ENCODE assay signal across 20 cellular contexts in the genomic region with DNA sequence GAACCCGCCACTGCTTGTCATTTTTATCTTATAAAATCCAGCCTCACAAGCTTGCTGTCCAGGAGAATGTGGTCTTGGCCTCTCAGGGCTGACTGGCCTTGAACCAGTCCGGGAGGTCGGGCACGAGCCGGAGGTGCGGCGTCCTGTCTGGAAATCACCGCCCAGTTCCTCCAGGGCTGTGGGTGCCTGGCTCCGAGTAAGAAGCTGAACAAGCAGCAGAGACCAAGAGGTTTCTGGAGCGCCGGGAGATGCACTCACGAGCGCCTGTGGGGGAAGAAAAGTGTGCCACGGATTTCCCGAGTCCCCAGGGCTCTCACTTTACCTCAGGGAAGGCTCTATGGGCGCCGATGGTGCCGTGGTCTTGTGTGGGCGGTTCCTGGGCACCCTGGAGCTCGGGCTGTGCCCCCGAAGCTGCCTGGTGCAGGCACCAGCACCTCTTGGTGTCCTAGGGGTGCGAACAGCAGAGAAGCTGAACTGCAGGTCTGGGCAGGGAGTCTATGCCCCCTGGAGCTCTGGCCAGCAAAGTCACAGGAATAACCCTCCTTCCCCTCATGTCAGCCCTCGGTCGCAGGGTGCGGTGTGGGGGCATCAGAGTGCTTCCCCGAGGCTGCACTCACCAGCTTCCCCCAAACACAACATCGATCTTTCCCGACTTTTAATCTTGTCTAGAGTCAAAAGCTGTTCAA. TPM values are rescaled to one million over a fixed set of nuclear protein-coding genes. Genes with fewer than 3 reads are reported as not detected.
DNase-seq lines count a peak whose midpoint lies in the region; ATAC-seq, FAIRE-seq and TF ChIP-seq lines count a peak whose summit lies in the region.
"Had no signal": no experiment of that assay in that cellular context is flagged by ENCODE, and none has a peak within 500 bp of the region (broad histone marks: within the 10 kb centered on the region; RNA-seq: fewer than 3 reads in every experiment).

No MANE protein-coding gene starts in this region.

- peaks cover 21% of the 10 kb centered on the region for H3K4me1 ChIP-seq in PC-9 (replicated peaks; ENCODE audit: insufficient read depth)
- peaks cover 0 to 5% (median 4%) of the 10 kb centered on the region in 3 donors for H3K4me1 ChIP-seq in pancreas

- H3K9me2 ChIP-seq in PC-9 (ENCODE audit: insufficient read depth) = no peaks in the 10 kb centered on the region

- POLR2A ChIA-PET in PC-9 (lab: Charles Lee; ENCODE audit: unreplicated experiment) = interaction anchor here (0.6 kb wide), 1 partner anchor 48 kb away, joined by 3 read pairs; no protein-coding TSS in a partner anchor

- DNase-seq in Caki2 (ENCODE audit: low read depth) (peak; percentile 12), PC-9 (peak in 1 of 2 experiments; percentile 69), dermis blood vessel endothelial cell (peak; percentile 22), pancreas (peak in 3 of 6 donors; percentile 35 to 80 (median 51)), kidney tubule cell (ENCODE audit: low spot score) (no peak), GM20000 (ENCODE audit: low spot score) (no peak)
- DNase-seq: activated CD4-positive, alpha-beta T cell treated with anti-CD3 and anti-CD28 coated beads for 1 hour; activated CD8-positive, alpha-beta memory T cell treated with anti-CD3 and anti-CD28 coated beads, Interleukin-2, amount 10 ng/mL, durations not matched to agents 7 days and 5 days; activated gamma-delta T cell; Caco-2; hippocampal formation; naive B cell; NCI-H1436 treated with DMSO at 0.1 percent for 48 hours; NCI-H2227 treated with DMSO at 0.1 percent for 48 hours; NK-92 treated with Interleukin-12 subunit alpha and Interleukin-12 subunit beta, amount 100 ng/mL, for 24 hours; stimulated activated CD4-positive, alpha-beta T cell treated with anti-CD3 and anti-CD28 coated beads, Interleukin-15, amount 100 ng/mL, for 24 hours; stomach; T-helper 2 cell had no signal

- BruUV-seq in PC-9 (replicated peaks; lab: Mats Ljungman, UMichigan) = no TSS peak

- H3K4me3 ChIP-seq in PC-9 = peak overlapping the region; percentile 29; the same call in 1 of the 2 replicates
- H3K4me3 ChIP-seq in pancreas = no peak overlapping the region
- H3K4me3 ChIP-seq: stomach had no signal

- WGBS in pancreas, 2 donors = 18 to 35% methylated on average over 28 of the region's 28 CpGs

- H3K36me3 ChIP-seq in PC-9 (ENCODE audit: low read depth) = no peaks in the 10 kb centered on the region
- no peaks in the 10 kb centered on the region for H3K36me3 ChIP-seq in pancreas

- H3K27ac ChIP-seq in PC-9 = no peak overlapping the region
- peak overlapping the region; percentile 60 to 74 (median 64) for H3K27ac ChIP-seq in pancreas
- H3K27ac ChIP-seq: stomach had no signal

- peak overlapping the region; percentile 73 for H3K4me2 ChIP-seq in PC-9

- no peaks in the 10 kb centered on the region for H3K79me2 ChIP-seq in PC-9 (ENCODE audit: low read depth)

- CTCF ChIA-PET in PC-9 (lab: Charles Lee) = no interaction called here

- no peak overlapping the region for H2AFZ ChIP-seq in PC-9

- ATAC-seq in pancreas (peak; percentile 8 to 45 (median 40)), GM21619 (IDR thresholded peaks at IDR 0.05; ENCODE audit: unreplicated experiment) (no peak), GM18519 (IDR thresholded peaks at IDR 0.05; ENCODE audit: low FRiP score, unreplicated experiment) (no peak)
- ATAC-seq: activated CD8-positive, alpha-beta memory T cell treated with anti-CD3 and anti-CD28 coated beads, Interleukin-2, amount 10 ng/mL, durations not matched to agents 7 days and 5 days had no signal

- in situ Hi-C loops in Caki2 (cut with HindIII; ENCODE audit: low pct_unique_long_range_greater_than_20kb, low sequenced_read_pairs) = no loop called here

- FAIRE-seq in pancreas (lab: Jason Lieb, UNC) = no peak

- H3F3A ChIP-seq in PC-9 (ENCODE audit: insufficient read depth, low read depth) = peaks cover 18% of the 10 kb centered on the region; the same call in 1 of the 2 replicates

- TF ChIP-seq CTCF in PC-9 (conservative IDR thresholded peaks at IDR 0.05) (no peak), pancreas (IDR thresholded peaks at IDR 0.05) (no peak), GM20000 (IDR thresholded peaks at IDR 0.05; ENCODE audit: extremely low read depth, missing control alignments) (no peak)

- H3K27me3 ChIP-seq in PC-9 (ENCODE audit: insufficient read depth, low read depth) = 0 out of 2 replicates have a peak, but pooled peaks cover 2% of the 10 kb centered on the region
- no peaks in the 10 kb centered on the region for H3K27me3 ChIP-seq in pancreas

- H3K9me3 ChIP-seq in PC-9 (ENCODE audit: insufficient read depth, low read depth) (no peaks in the 10 kb centered on the region), pancreas (no peaks in the 10 kb centered on the region)
- H3K9me3 ChIP-seq: Caco-2 had no signal

- H4K20me1 ChIP-seq in PC-9 (ENCODE audit: insufficient read depth) = no peaks in the 10 kb centered on the region

- intact Hi-C loops in PC-9 (cut with micrococcal nuclease; ENCODE audit: unreplicated experiment) (loop anchor here (2.0 kb wide), 1 partner anchor 29 kb away; no protein-coding TSS in a partner anchor), pancreas (cut with DNase I) (loop anchor here in 1 of 3 donors (10.0 kb wide), 1 partner anchor 131 kb away; no protein-coding TSS in a partner anchor)

RNA-seq across cellular contexts. Expression of gene GAS6, which starts 50.0 kb away (rescaled TPM):
- 25.1 and 29.4 TPM in 2 replicates for total RNA-seq in Caki2 (2014; rRNA removed; shearing (Covaris generic); ENCODE audit: low replicate concordance)
- total RNA-seq in PC-9 (2021) (92.9 and 93.8 TPM in 2 replicates), dermis blood vessel endothelial cell (147 and 174 TPM in 2 replicates), pancreas (10 to 100 TPM; 24.3 to 68.8 (median 38.6) TPM)
- 100 to 1,000 TPM in 1 of 2 donors, 10 to 100 TPM in 1; 98.0 to 124 TPM for polyA plus RNA-seq in pancreas

RNA-seq across cellular contexts. Expression of gene TMEM255B, which starts 54.9 kb away (rescaled TPM):
- 0.09 TPM in 1 of 2 replicates, not detected in the other for total RNA-seq in Caki2 (2014; rRNA removed; shearing (Covaris generic); ENCODE audit: low replicate concordance)
- total RNA-seq in PC-9 (2021) = 0.53 and 0.61 TPM in 2 replicates
- 45.1 and 72.3 TPM in 2 replicates for total RNA-seq in dermis blood vessel endothelial cell
- 1 to 10 TPM; 1.8 to 8.1 (median 3.5) TPM for total RNA-seq in pancreas
- 10 to 100 TPM; 13.6 to 17.9 TPM for polyA plus RNA-seq in pancreas

Comparison
In these comparisons a context has a peak if more than half of its experiments do, and no peak if none do; other contexts are left out.
1. DNase-seq: peak in Caki2 (single experiment) and dermis blood vessel endothelial cell (single experiment); none in kidney tubule cell (single experiment) and GM20000 (single experiment).
2. ATAC-seq: peak in pancreas (4 of 4); none in GM21619 (single experiment) and GM18519 (single experiment).